In genomic region chr1:117312453-117313138, GRCh38 we compare ENCODE assay signal across 8 cellular contexts. TPM values are rescaled to one million over a fixed set of nuclear protein-coding genes. Genes with fewer than 3 reads are reported as not detected.
DNase-seq lines count a peak whose midpoint lies in the region; ATAC-seq, FAIRE-seq and TF ChIP-seq lines count a peak whose summit lies in the region.

No MANE protein-coding gene starts in this region.

- POLR2A ChIA-PET in IMR-90 (lab: Charles Lee; ENCODE audit: unreplicated experiment), result interaction anchor here (0.5 kb wide), 1 partner anchor 37 kb away, joined by 3 read pairs; no protein-coding TSS in a partner anchor

- peak; percentile 88 for FAIRE-seq in G401.6 (lab: Jason Lieb, UNC)

- H3K27ac Mint-ChIP-seq in neural crest cell (ENCODE audit: unreplicated experiment), result no peak overlapping the region

- peak overlapping the region; percentile 82 for H2AFZ ChIP-seq in IMR-90 (replicated peaks; ENCODE audit: low read length, poor library complexity)

- no peaks in the 10 kb centered on the region for H3K4me1 Mint-ChIP-seq in neural crest cell

- H3K4me3 Mint-ChIP-seq in neural crest cell, result no peak overlapping the region

- 0 out of 2 replicates have a peak, but pooled peaks cover 6% of the 10 kb centered on the region for H3K9me1 ChIP-seq in IMR-90 (ENCODE audit: insufficient read depth, low read length)

- H3K4ac ChIP-seq in IMR-90 (ENCODE audit: low read depth, low read length), result peak overlapping the region; percentile 89; the same call in 1 of the 2 replicates

- TF ChIP-seq CTCF in IMR-90 (conservative IDR thresholded peaks at IDR 0.05; ENCODE audit: low read depth, low read length) (peak; percentile 67), brain microvascular endothelial cell (IDR thresholded peaks at IDR 0.05; ENCODE audit: low read depth, low read length, missing control alignments) (peak; percentile 54), neural crest cell (conservative IDR thresholded peaks at IDR 0.05) (peak; percentile 39), suprapubic skin (IDR thresholded peaks at IDR 0.05) (peak in 1 of 2 donors; percentile 22)

- no peak overlapping the region for H3K56ac ChIP-seq in IMR-90 (ENCODE audit: extremely low read depth, insufficient read depth, low read length)

- no peak for TF ChIP-seq POLR2A in IMR-90 (IDR thresholded peaks at IDR 0.05; ENCODE audit: low read depth, low read length)
- no peak for TF ChIP-seq POLR2A in suprapubic skin (IDR thresholded peaks at IDR 0.05)

- H2AK5ac ChIP-seq in IMR-90 (ENCODE audit: low read depth, low read length), result no peak overlapping the region

- peak; percentile 49 for TF ChIP-seq RAD21 in IMR-90 (IDR thresholded peaks at IDR 0.05; ENCODE audit: low read length)

- no peaks in the 10 kb centered on the region for H3K79me1 ChIP-seq in IMR-90 (ENCODE audit: low read depth in 1 of 2, low read length in 2 of 2)

- 100% methylated on average over 2 of the region's 4 CpGs; no CpG with 5 or more reads in 1 of the 2 experiments for WGBS in IMR-90 (ENCODE audit: extremely low coverage in 2 of 2, insufficient read length in 1 of 2), 2 experiments
- WGBS in suprapubic skin, result 49% methylated on average over 4 of the region's 4 CpGs

- no peak overlapping the region for H4K5ac ChIP-seq in IMR-90 (ENCODE audit: low read depth, low read length)

- H2AK9ac ChIP-seq in IMR-90 (replicated peaks; ENCODE audit: low read depth, low read length, poor library complexity), result no peak overlapping the region

- dilution Hi-C loops in IMR-90 (cut with HindIII; ENCODE audit: low sequenced_read_pairs, unreplicated experiment), result no loop called here

- no peaks in the 10 kb centered on the region for H4K20me1 ChIP-seq in IMR-90 (ENCODE audit: insufficient read depth, low read length)

- H2BK15ac ChIP-seq in IMR-90 (ENCODE audit: low read depth, low read length), result no peak overlapping the region

- H3K27me3 Mint-ChIP-seq in neural crest cell (ENCODE audit: low read depth), result no peaks in the 10 kb centered on the region

- H4K8ac ChIP-seq in IMR-90 (ENCODE audit: low read depth in 2 of 2, low read length in 2 of 2), result 0 out of 4 replicates have a peak overlapping the region, but pooled peaks have one; percentile 39 to 49

- no peak for TF ChIP-seq EP300 in suprapubic skin (IDR thresholded peaks at IDR 0.05)

- peaks cover 2% of the 10 kb centered on the region for H3K4me1 ChIP-seq in IMR-90 (ENCODE audit: control insufficient read depth, insufficient read depth, low read length)
- no peaks in the 10 kb centered on the region for H3K4me1 ChIP-seq in suprapubic skin

- DNase-seq in IMR-90 (peak; percentile 83), brain microvascular endothelial cell (peak; percentile 48), neural crest cell (ENCODE audit: low read depth, low spot score) (no peak), suprapubic skin (ENCODE audit: low spot score in 2 of 2) (no peak), medulla oblongata (ENCODE audit: extremely low spot score) (no peak), head of caudate nucleus (no peak)

- H3K23ac ChIP-seq in IMR-90 (ENCODE audit: low read depth, low read length), result no peak overlapping the region

- peak overlapping the region; percentile 90 for H2BK120ac ChIP-seq in IMR-90 (ENCODE audit: low read depth, low read length)

- peaks cover 6% of the 10 kb centered on the region for H3K9me3 Mint-ChIP-seq in neural crest cell

- intact Hi-C loops in IMR-90 (cut with micrococcal nuclease), result loop anchor here (1.0 to 10.0 kb wide), 5 partner anchors 54 to 582 kb away; no protein-coding TSS in a partner anchor
- intact Hi-C loops in head of caudate nucleus (cut with DNase I), result no loop called here

- peaks cover 2% of the 10 kb centered on the region; the same call in 1 of the 2 replicates for H3K27me3 ChIP-seq in IMR-90 (ENCODE audit: control insufficient read depth, insufficient read depth, low read length)
- H3K27me3 ChIP-seq in brain microvascular endothelial cell (replicated peaks), result no peaks in the 10 kb centered on the region
- no peaks in the 10 kb centered on the region for H3K27me3 ChIP-seq in suprapubic skin

- H3K14ac ChIP-seq in IMR-90 (replicated peaks; ENCODE audit: low read depth, low read length), result no peak overlapping the region

- H3K36me3 ChIP-seq in IMR-90 (ENCODE audit: control insufficient read depth, insufficient read depth, low read length) (no peaks in the 10 kb centered on the region), brain microvascular endothelial cell (replicated peaks) (no peaks in the 10 kb centered on the region), suprapubic skin (no peaks in the 10 kb centered on the region)

- peak overlapping the region; percentile 58 for H3K18ac ChIP-seq in IMR-90 (ENCODE audit: low read depth, low read length)

- peak overlapping the region; percentile 28 for H2BK5ac ChIP-seq in IMR-90 (ENCODE audit: low read depth, low read length, poor library complexity, severe bottlenecking)

- peak overlapping the region; percentile 25; the same call in 1 of the 2 replicates for H3K4me2 ChIP-seq in IMR-90 (ENCODE audit: low read depth, low read length)

- no TSS peak for BruUV-seq in IMR-90 (replicated peaks; lab: Mats Ljungman, UMichigan)

- ATAC-seq in IMR-90 (ENCODE audit: low read depth), result peak; percentile 96
- ATAC-seq in HG03432 (IDR thresholded peaks at IDR 0.05; ENCODE audit: unreplicated experiment), result no peak

- H3K9ac ChIP-seq in IMR-90 (ENCODE audit: low read depth, low read length), result 0 out of 2 replicates have a peak overlapping the region, but pooled peaks have one; percentile 3

- H4K91ac ChIP-seq in IMR-90 (ENCODE audit: insufficient read depth, low read depth, low read length), result peak overlapping the region; percentile 65; the same call in 1 of the 2 replicates

- no peaks in the 10 kb centered on the region for H3K9me3 ChIP-seq in IMR-90 (ENCODE audit: control insufficient read depth, insufficient read depth, low read length)
- no peaks in the 10 kb centered on the region for H3K9me3 ChIP-seq in suprapubic skin

- H3K4me3 ChIP-seq in IMR-90 (ENCODE audit: insufficient read depth, low read depth, low read length) (no peak overlapping the region), brain microvascular endothelial cell (ENCODE audit: low read depth, low read length) (no peak overlapping the region), suprapubic skin (no peak overlapping the region)

- H3K27ac ChIP-seq in IMR-90 (ENCODE audit: insufficient read depth, low read length) (peak overlapping the region; percentile 55; the same call in 1 of the 2 replicates), brain microvascular endothelial cell (no peak overlapping the region), suprapubic skin (no peak overlapping the region)

- CTCF ChIA-PET in IMR-90 (lab: Yijun Ruan, JAX), result interaction anchor here (0.6 to 1.3 kb wide), 7 partner anchors 9 to 445 kb away, joined by 3 to 7 read pairs (median 3); no protein-coding TSS in a partner anchor

- in situ Hi-C loops in IMR-90 (cut with MboI; ENCODE audit: low sequenced_read_pairs) (no loop called here), brain microvascular endothelial cell (cut with HindIII; ENCODE audit: low pct_ligation_motif_present, low sequenced_read_pairs) (no loop called here)

- H2BK20ac ChIP-seq in IMR-90 (ENCODE audit: low read depth, low read length), result no peak overlapping the region

- no peaks in the 10 kb centered on the region for H3K36me3 Mint-ChIP-seq in neural crest cell (ENCODE audit: low read depth)

TF ChIP-seq in IMR-90, 13 proteins besides CTCF, POLR2A, EP300 and RAD21:
- TF ChIP-seq SMC3 (IDR thresholded peaks at IDR 0.05; ENCODE audit: low read depth, low read length) (peak; percentile 34; the same call in 1 of the 2 replicates), USF2 (IDR thresholded peaks at IDR 0.05; ENCODE audit: low read depth, low read length) (no peak)

RNA-seq across cellular contexts. Expression of gene MAN1A2, which starts 54.7 kb away (rescaled TPM):
- total RNA-seq in IMR-90 (2012; rRNA removed) (29.4 and 60.8 TPM in 2 replicates), neural crest cell (39.4 and 44.7 TPM in 2 replicates), suprapubic skin (10 to 100 TPM; 28.9 to 46.2 (median 35.0) TPM)
- 12.0 and 12.4 TPM in 2 replicates for polyA plus RNA-seq in IMR-90 (2012; rRNA removed)
- polyA plus RNA-seq in IMR-90 (2012; cell fraction: cytosol; rRNA removed), result 2.2 and 7.9 TPM in 2 replicates
- polyA plus RNA-seq in IMR-90 (2012; cell fraction: nucleus; rRNA removed; ENCODE audit: low replicate concordance), result 0.72 and 9.7 TPM in 2 replicates

Comparison
In these comparisons a context has a peak if more than half of its experiments do, and no peak if none do; other contexts are left out.
1. DNase-seq: peak in IMR-90 (single experiment) and brain microvascular endothelial cell (single experiment); none in neural crest cell (single experiment), suprapubic skin (0 of 2), medulla oblongata (single experiment) and head of caudate nucleus (0 of 42).